ENCODE assay signal across 15 cellular contexts in genomic region chr3:59327324-59327939, GRCh38.
DNase-seq lines count a peak whose midpoint lies in the region; ATAC-seq, FAIRE-seq and TF ChIP-seq lines count a peak whose summit lies in the region.
"Had no signal": no experiment of that assay in that cellular context is flagged by ENCODE, and none has a peak within 500 bp of the region (broad histone marks: within the 10 kb centered on the region; RNA-seq: fewer than 3 reads in every experiment).

No MANE protein-coding gene starts in this region.

- H3K4me1 ChIP-seq in GM23248 (ENCODE audit: insufficient read depth) (peaks cover 19% of the 10 kb centered on the region), RWPE2 (ENCODE audit: insufficient read depth, poor library complexity, severe bottlenecking) (peaks cover 14% of the 10 kb centered on the region), mucosa of descending colon (ENCODE audit: low read depth) (no peaks in the 10 kb centered on the region), vagina (no peaks in the 10 kb centered on the region)
- H3K4me1 ChIP-seq: SJCRH30, spleen, tibial nerve had no signal

- peak overlapping the region; percentile 29; the same call in 1 of the 2 replicates for H3K9ac ChIP-seq in GM23248

- WGBS in GM23248 (ENCODE audit: low coverage in 1 of 2, low lambda C conversion rate in 2 of 2, missing lambda C conversion rate in 2 of 2), 2 experiments = 29 to 34% methylated on average over 6 of the region's 6 CpGs

- H3K79me2 ChIP-seq in GM23248 (ENCODE audit: insufficient read depth) = no peaks in the 10 kb centered on the region

- ATAC-seq in RWPE2 (ENCODE audit: low read depth) (peak; percentile 96), mucosa of descending colon (no peak)

- H3K27ac ChIP-seq in GM23248 = peak overlapping the region; percentile 51
- H3K27ac ChIP-seq in RWPE2 (ENCODE audit: poor library complexity, severe bottlenecking) = peak overlapping the region; percentile 76
- H3K27ac ChIP-seq in vagina = no peak overlapping the region
- H3K27ac ChIP-seq: SJCRH30, spleen, tibial nerve, WERI-Rb-1 had no signal

- H3K4me3 ChIP-seq in GM23248 (peak overlapping the region; percentile 22; the same call in 1 of the 2 replicates), RWPE2 (ENCODE audit: severe bottlenecking) (no peak overlapping the region), fibroblast of mammary gland (ENCODE audit: control insufficient read depth, low read depth, low read length) (no peak overlapping the region), mucosa of descending colon (no peak overlapping the region), vagina (no peak overlapping the region)
- H3K4me3 ChIP-seq: SJCRH30, spleen, tibial nerve had no signal

- H3K4me2 ChIP-seq in GM23248 (ENCODE audit: unreplicated experiment) = peak overlapping the region; percentile 77

- FAIRE-seq in HTR-8/SVneo (lab: Jason Lieb, UNC) = no peak

- TF ChIP-seq POLR2A in vagina (IDR thresholded peaks at IDR 0.05) = no peak

- intact Hi-C loops in mucosa of descending colon (cut with DNase I, micrococcal nuclease) = no loop called here
- intact Hi-C loops in vagina (cut with DNase I) = no loop called here

- H3K9me2 ChIP-seq in GM23248 (ENCODE audit: insufficient read depth) = no peaks in the 10 kb centered on the region

- H3K9me3 ChIP-seq in GM23248 (ENCODE audit: low read depth) (no peaks in the 10 kb centered on the region), RWPE2 (ENCODE audit: severe bottlenecking) (no peaks in the 10 kb centered on the region), mucosa of descending colon (no peaks in the 10 kb centered on the region), vagina (no peaks in the 10 kb centered on the region)
- H3K9me3 ChIP-seq: SJCRH30, spleen, tibial nerve had no signal

- no peaks in the 10 kb centered on the region for H4K20me1 ChIP-seq in GM23248 (ENCODE audit: insufficient read depth)

- peak; percentile 83 for DNase-seq in GM23248
- no peak for DNase-seq in RWPE2 (ENCODE audit: low spot score)
- DNase-seq in fibroblast of mammary gland (ENCODE audit: low read depth) = peak; percentile 30
- DNase-seq in retina = peak; percentile 39
- DNase-seq in mucosa of descending colon = no peak
- no peak for DNase-seq in vagina (ENCODE audit: extremely low spot score in 2 of 2)
- no peak for DNase-seq in HTR-8/SVneo (ENCODE audit: insufficient read length, low spot score)
- DNase-seq in activated T-cell treated with anti-CD3 and anti-CD28 coated beads for 4 hours = no peak
- DNase-seq: DMS153, NCI-H1105, NCI-H774, spleen had no signal

- H3F3A ChIP-seq in GM23248 (ENCODE audit: insufficient read depth) = peaks cover 19% of the 10 kb centered on the region

- H3K27me3 ChIP-seq in GM23248 (replicated peaks; ENCODE audit: insufficient read depth) (no peaks in the 10 kb centered on the region), RWPE2 (ENCODE audit: insufficient read depth, poor library complexity, severe bottlenecking) (no peaks in the 10 kb centered on the region), vagina (no peaks in the 10 kb centered on the region)
- H3K27me3 ChIP-seq: SJCRH30, spleen, tibial nerve had no signal

- in situ Hi-C loops in GM23248 (cut with MboI) = no loop called here

- peak overlapping the region; percentile 58; the same call in 1 of the 2 replicates for H2AFZ ChIP-seq in GM23248

- no peak for TF ChIP-seq CTCF in RWPE2 (IDR thresholded peaks at IDR 0.05; ENCODE audit: poor library complexity, severe bottlenecking)
- TF ChIP-seq CTCF in fibroblast of mammary gland (conservative IDR thresholded peaks at IDR 0.05; ENCODE audit: control insufficient read depth, insufficient read depth, low read depth, low read length) = no peak
- no peak for TF ChIP-seq CTCF in mucosa of descending colon (IDR thresholded peaks at IDR 0.05)
- TF ChIP-seq CTCF in vagina (IDR thresholded peaks at IDR 0.05) = no peak

- H3K36me3 ChIP-seq in GM23248 (ENCODE audit: low read depth) = no peaks in the 10 kb centered on the region
- no peaks in the 10 kb centered on the region for H3K36me3 ChIP-seq in RWPE2 (ENCODE audit: low read depth)
- H3K36me3 ChIP-seq in mucosa of descending colon (ENCODE audit: low read depth) = no peaks in the 10 kb centered on the region
- H3K36me3 ChIP-seq in vagina = no peaks in the 10 kb centered on the region
- H3K36me3 ChIP-seq: SJCRH30, spleen, tibial nerve, WERI-Rb-1 had no signal

Comparison
In these comparisons a context has a peak if more than half of its experiments do, and no peak if none do; other contexts are left out.
1. DNase-seq: peak in GM23248 (single experiment), fibroblast of mammary gland (single experiment) and retina (single experiment); none in RWPE2 (single experiment), mucosa of descending colon (0 of 3), vagina (0 of 2), HTR-8/SVneo (single experiment) and activated T-cell treated with anti-CD3 and anti-CD28 coated beads for 4 hours (single experiment).